Comparison of ENCODE assay signal across 2 cellular contexts in genomic region chr1:167345386-167345733, GRCh38.
TF ChIP-seq lines count a peak whose summit lies in the region.

No MANE protein-coding gene starts in this region.

TF ChIP-seq in GM23338, 12 proteins besides CTCF, POLR2A, EP300 and RAD21:
- TF ChIP-seq CREB1 (CRISPR knock-in tag; IDR thresholded peaks at IDR 0.05; ENCODE audit: low read depth) (no peak), STAT1 (IDR thresholded peaks at IDR 0.05; ENCODE audit: unreplicated experiment) (no peak), EZH2 (IDR thresholded peaks at IDR 0.05; ENCODE audit: low read depth, unreplicated experiment) (no peak), JUNB (IDR thresholded peaks at IDR 0.05; ENCODE audit: unreplicated experiment) (no peak)

TF ChIP-seq in IMR-90, 13 proteins besides CTCF, POLR2A, EP300 and RAD21:
- TF ChIP-seq MAZ (IDR thresholded peaks at IDR 0.05; ENCODE audit: borderline replicate concordance, low read depth, low read length) (no peak), RCOR1 (IDR thresholded peaks at IDR 0.05; ENCODE audit: insufficient replicate concordance, low read length) (no peak), SMC3 (IDR thresholded peaks at IDR 0.05; ENCODE audit: low read depth, low read length) (no peak), USF2 (IDR thresholded peaks at IDR 0.05; ENCODE audit: low read depth, low read length) (no peak), ELK1 (IDR thresholded peaks at IDR 0.05; ENCODE audit: borderline replicate concordance, low read depth, low read length) (no peak), BHLHE40 (IDR thresholded peaks at IDR 0.05; ENCODE audit: low read depth, low read length) (no peak), NFE2L2 (IDR thresholded peaks at IDR 0.05; ENCODE audit: low read depth, low read length) (no peak), MAFK (IDR thresholded peaks at IDR 0.05; ENCODE audit: low read depth, low read length) (no peak), FOS (IDR thresholded peaks at IDR 0.05; ENCODE audit: low read depth, low read length) (no peak), CHD1 (IDR thresholded peaks at IDR 0.05; ENCODE audit: low read depth, low read length) (no peak), RFX5 (IDR thresholded peaks at IDR 0.05; ENCODE audit: low read depth, low read length) (no peak), MXI1 (IDR thresholded peaks at IDR 0.05; ENCODE audit: borderline replicate concordance, low read depth, low read length) (no peak), CEBPB (IDR thresholded peaks at IDR 0.05; ENCODE audit: low read depth, low read length) (no peak)
